ENCODE assay signal across 2 cellular contexts in genomic region chr7:138477581-138477980, GRCh38.
TF ChIP-seq lines count a peak whose summit lies in the region.

No MANE protein-coding gene starts in this region.

TF ChIP-seq in WTC11, 78 proteins besides CTCF, POLR2A, EP300 and RAD21 (continued from another document):
- no peak for TF ChIP-seq ERG (CRISPR knock-in tag; IDR thresholded peaks at IDR 0.05)
- no peak for TF ChIP-seq ZNF532 (CRISPR knock-in tag; IDR thresholded peaks at IDR 0.05; ENCODE audit: borderline replicate concordance)
- no peak for TF ChIP-seq ZNF219 (CRISPR knock-in tag; IDR thresholded peaks at IDR 0.05; ENCODE audit: borderline replicate concordance)
- TF ChIP-seq USF2 (CRISPR knock-in tag; IDR thresholded peaks at IDR 0.05) = no peak
- TF ChIP-seq ZNF121 (CRISPR knock-in tag; IDR thresholded peaks at IDR 0.05) = no peak

TF ChIP-seq in HepG2, 621 proteins besides CTCF, POLR2A, EP300 and RAD21 (continued from another document):
- TF ChIP-seq ZNF609 (CRISPR knock-in tag; IDR thresholded peaks at IDR 0.05; ENCODE audit: borderline replicate concordance) = no peak; the same call in 1 of the 2 replicates
- no peak for TF ChIP-seq MEIS1 (CRISPR knock-in tag; IDR thresholded peaks at IDR 0.05; ENCODE audit: borderline replicate concordance)
- no peak for TF ChIP-seq ZNF879 (CRISPR knock-in tag; IDR thresholded peaks at IDR 0.05)
- 0 out of 2 replicates have a peak, but pooled peaks have one; percentile 5 for TF ChIP-seq FOXJ3 (CRISPR knock-in tag; IDR thresholded peaks at IDR 0.05; ENCODE audit: borderline replicate concordance)
- TF ChIP-seq MATR3 (CRISPR knock-in tag; IDR thresholded peaks at IDR 0.05) = no peak
- TF ChIP-seq ZNF343 (CRISPR knock-in tag; IDR thresholded peaks at IDR 0.05) = 0 out of 2 replicates have a peak, but pooled peaks have one; percentile 15
- TF ChIP-seq SKI (IDR thresholded peaks at IDR 0.05; ENCODE audit: partially characterized antibody) = no peak
- no peak for TF ChIP-seq ZMYM4 (CRISPR knock-in tag; IDR thresholded peaks at IDR 0.05)
- TF ChIP-seq KAT8 (CRISPR knock-in tag; IDR thresholded peaks at IDR 0.05) = 0 out of 2 replicates have a peak, but pooled peaks have one; percentile 8
- TF ChIP-seq SMAD3 (CRISPR knock-in tag; IDR thresholded peaks at IDR 0.05) = no peak
- 0 out of 2 replicates have a peak, but pooled peaks have one; percentile 3 for TF ChIP-seq PAXIP1 (CRISPR knock-in tag; conservative IDR thresholded peaks at IDR 0.05)
- TF ChIP-seq NFKBIZ (CRISPR knock-in tag; IDR thresholded peaks at IDR 0.05) = no peak
- TF ChIP-seq RFX1 (IDR thresholded peaks at IDR 0.05) = no peak
- no peak for TF ChIP-seq ZNF329 (CRISPR knock-in tag; IDR thresholded peaks at IDR 0.05; ENCODE audit: low read depth)
- TF ChIP-seq ZNF775 (CRISPR knock-in tag; IDR thresholded peaks at IDR 0.05; ENCODE audit: borderline replicate concordance) = no peak
- no peak for TF ChIP-seq ZNF784 (CRISPR knock-in tag; IDR thresholded peaks at IDR 0.05; ENCODE audit: borderline replicate concordance)
- no peak for TF ChIP-seq ZFP91 (CRISPR knock-in tag; IDR thresholded peaks at IDR 0.05; ENCODE audit: borderline replicate concordance)
- TF ChIP-seq ARNT (IDR thresholded peaks at IDR 0.05) = no peak
- TF ChIP-seq POLR2AphosphoS5 (IDR thresholded peaks at IDR 0.05; ENCODE audit: low read depth, low read length) = peak; percentile 4; the same call in 1 of the 2 replicates
- TF ChIP-seq ATF4 (CRISPR knock-in tag; IDR thresholded peaks at IDR 0.05) = no peak
- no peak for TF ChIP-seq FOXP4 (CRISPR knock-in tag; IDR thresholded peaks at IDR 0.05)
- no peak for TF ChIP-seq HES4 (CRISPR knock-in tag; IDR thresholded peaks at IDR 0.05; ENCODE audit: borderline replicate concordance)
- TF ChIP-seq TBX2 (CRISPR knock-in tag; IDR thresholded peaks at IDR 0.05; ENCODE audit: borderline replicate concordance) = no peak
- peak; percentile 2; the same call in 1 of the 2 replicates for TF ChIP-seq BCL6 (CRISPR knock-in tag; IDR thresholded peaks at IDR 0.05)
- no peak for TF ChIP-seq MEF2D (CRISPR knock-in tag; IDR thresholded peaks at IDR 0.05)
- TF ChIP-seq HNF1B (CRISPR knock-in tag; IDR thresholded peaks at IDR 0.05) = no peak
- no peak for TF ChIP-seq KMT2B (CRISPR knock-in tag; IDR thresholded peaks at IDR 0.05)
- no peak for TF ChIP-seq KLF16 (CRISPR knock-in tag; IDR thresholded peaks at IDR 0.05)
- TF ChIP-seq SMARCC2 (IDR thresholded peaks at IDR 0.05) = no peak
TF ChIP-seq in HepG2: peak in this region for 8.
